In the genomic region with DNA sequence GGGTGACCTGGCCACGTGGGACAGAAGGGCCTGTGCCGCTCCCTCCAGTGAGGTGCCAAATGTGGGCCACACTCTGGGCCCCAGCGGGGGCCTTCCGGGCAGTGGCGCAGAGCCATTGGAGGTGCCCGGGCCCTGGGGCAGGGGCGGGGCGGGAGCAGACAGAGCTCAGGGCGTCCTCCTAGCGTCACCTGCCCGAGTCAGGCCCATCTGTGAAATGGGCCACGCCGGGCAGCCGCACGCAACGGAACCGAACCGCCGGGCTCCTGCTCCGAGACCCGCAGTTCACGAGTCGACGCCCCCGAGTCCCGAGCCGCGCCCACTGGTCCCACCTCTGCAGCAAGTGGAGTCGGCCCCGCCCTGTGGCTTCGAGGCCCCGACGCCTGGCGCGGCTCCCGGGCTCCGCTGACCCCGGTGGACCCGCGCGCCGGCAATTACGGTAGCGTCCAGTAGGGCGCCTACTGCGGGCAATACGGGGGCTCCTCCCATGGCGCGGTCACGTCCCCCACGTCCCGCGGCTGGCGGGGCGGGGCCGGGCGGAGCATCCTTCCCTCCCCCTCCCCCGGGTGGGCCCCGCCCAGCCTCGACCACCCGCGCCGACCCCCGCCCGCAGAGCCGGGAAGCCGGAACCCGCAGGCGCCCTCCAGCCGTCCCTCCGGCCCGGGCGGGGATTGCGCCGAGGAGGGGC, we compare ENCODE assay signal across 8 cellular contexts. TPM values are rescaled to one million over a fixed set of nuclear protein-coding genes. Genes with fewer than 3 reads are reported as not detected.
DNase-seq lines count a peak whose midpoint lies in the region; ATAC-seq lines count a peak whose summit lies in the region.

No MANE protein-coding gene starts in this region.

- H3K4me1 Mint-ChIP-seq in activated CD8-positive, alpha-beta T cell treated with anti-CD3 and anti-CD28 coated beads, Interleukin-2, amount 10 ng/mL, durations not matched to agents 7 days and 5 days (ENCODE audit: low read depth), result peaks cover 37% of the 10 kb centered on the region

- H4K8ac ChIP-seq in mesendoderm (ENCODE audit: low read depth, low read length), result no peak overlapping the region

- no peaks in the 10 kb centered on the region for H3K79me1 ChIP-seq in mesendoderm (ENCODE audit: low read length)

- peak overlapping the region; percentile 95 for H3K4me3 Mint-ChIP-seq in activated CD8-positive, alpha-beta T cell treated with anti-CD3 and anti-CD28 coated beads, Interleukin-2, amount 10 ng/mL, durations not matched to agents 7 days and 5 days

- H4K5ac ChIP-seq in mesendoderm (ENCODE audit: low read length), result no peak overlapping the region

- peak overlapping the region; percentile 95 to 100 (median 99) for H3K4me2 ChIP-seq in BLaER1 treated with 17β-estradiol and CSF1 and Interleukin-3, amounts not matched to agents 10 nM and 100 nM
- peak overlapping the region; percentile 52 for H3K4me2 ChIP-seq in mesendoderm (ENCODE audit: low read length)

- H2BK5ac ChIP-seq in mesendoderm (ENCODE audit: low read length), result no peak overlapping the region

- H3K4me1 ChIP-seq in BLaER1 treated with 17β-estradiol and CSF1 and Interleukin-3, amounts not matched to agents 10 nM and 100 nM, result peaks cover 59 to 89% (median 81%) of the 10 kb centered on the region in 10 experiments
- H3K4me1 ChIP-seq in mesendoderm (ENCODE audit: control insufficient read depth, low read depth, low read length) (no peaks in the 10 kb centered on the region), subcutaneous abdominal adipose tissue (ENCODE audit: control insufficient read depth in 5 of 5, insufficient read depth in 5 of 5, low read length in 5 of 5) (peaks cover 0 to 53% (median 35%) of the 10 kb centered on the region in 5 donors)

- H2AK5ac ChIP-seq in mesendoderm (ENCODE audit: low read length), result no peak overlapping the region

- H3K27ac Mint-ChIP-seq in activated CD8-positive, alpha-beta T cell treated with anti-CD3 and anti-CD28 coated beads, Interleukin-2, amount 10 ng/mL, durations not matched to agents 7 days and 5 days, result peak overlapping the region; percentile 92

- H3K27me3 ChIP-seq in BLaER1 treated with 17β-estradiol and CSF1 and Interleukin-3, amounts not matched to agents 10 nM and 100 nM, result peaks cover 0 to 21% (median 0%) of the 10 kb centered on the region in 11 experiments; a peak in 8 of 22 replicates
- H3K27me3 ChIP-seq in mesendoderm (ENCODE audit: insufficient read depth, low read length, poor library complexity) (peaks cover 3% of the 10 kb centered on the region), subcutaneous abdominal adipose tissue (ENCODE audit: control insufficient read depth in 5 of 5, insufficient read depth in 4 of 5, low read length in 5 of 5) (peaks cover 0 to 20% (median 6%) of the 10 kb centered on the region in 5 donors)

- H3K9me3 ChIP-seq in BLaER1 treated with 17β-estradiol and CSF1 and Interleukin-3, amounts not matched to agents 10 nM and 100 nM (replicated peaks in 1 of 11), result no peaks in the 10 kb centered on the region
- H3K9me3 ChIP-seq in subcutaneous abdominal adipose tissue (ENCODE audit: control insufficient read depth in 5 of 5, low read length in 5 of 5), result no peaks in the 10 kb centered on the region

- no peak overlapping the region for H3K23ac ChIP-seq in mesendoderm (ENCODE audit: low read length)

- H3K36me3 ChIP-seq in BLaER1 treated with 17β-estradiol and CSF1 and Interleukin-3, amounts not matched to agents 10 nM and 100 nM, result peaks cover 0 to 47% (median 2%) of the 10 kb centered on the region in 11 experiments; a peak in 14 of 22 replicates
- no peaks in the 10 kb centered on the region for H3K36me3 ChIP-seq in mesendoderm (ENCODE audit: control insufficient read depth, insufficient read depth, low read length)
- no peaks in the 10 kb centered on the region for H3K36me3 ChIP-seq in subcutaneous abdominal adipose tissue (ENCODE audit: control insufficient read depth in 5 of 5, insufficient read depth in 5 of 5, low read length in 5 of 5)

- H3K4ac ChIP-seq in mesendoderm (ENCODE audit: low read depth, low read length), result no peak overlapping the region

- H2BK15ac ChIP-seq in mesendoderm (replicated peaks; ENCODE audit: low read depth), result no peak overlapping the region

- POLR2A ChIA-PET in activated CD8-positive, alpha-beta T cell treated with anti-CD3 and anti-CD28 coated beads, Interleukin-2, amount 10 ng/mL, durations not matched to agents 7 days and 5 days (lab: Charles Lee), result interaction anchor here (0.5 to 0.7 kb wide), 3 partner anchors 19 to 30 kb away, joined by 3 to 4 read pairs (median 3); no protein-coding TSS in a partner anchor

- DNase-seq in Kasumi-1 (lab: John Stamatoyannopoulos, UW) (peak; percentile 57 to 62), epidermal melanocyte (ENCODE audit: insufficient read length, low spot score) (peak; percentile 92), mesendoderm (peak; percentile 77), KG1 (lab: John Stamatoyannopoulos, UW) (no peak)
- peak; percentile 85 for DNase-seq in activated CD8-positive, alpha-beta T cell treated with anti-CD3 and anti-CD28 coated beads, Interleukin-2, amount 10 ng/mL, durations not matched to agents 7 days and 5 days

- WGBS in mesendoderm (ENCODE audit: extremely low coverage, insufficient coverage, low lambda C conversion rate), result no CpG with 5 or more reads among the region's 75 CpGs

- no peaks in the 10 kb centered on the region for H3K27me3 Mint-ChIP-seq in activated CD8-positive, alpha-beta T cell treated with anti-CD3 and anti-CD28 coated beads, Interleukin-2, amount 10 ng/mL, durations not matched to agents 7 days and 5 days (ENCODE audit: low read depth)

- H3K9me3 Mint-ChIP-seq in activated CD8-positive, alpha-beta T cell treated with anti-CD3 and anti-CD28 coated beads, Interleukin-2, amount 10 ng/mL, durations not matched to agents 7 days and 5 days (ENCODE audit: insufficient read depth), result no peaks in the 10 kb centered on the region

- peak overlapping the region; percentile 84 to 99 (median 95) for H3K27ac ChIP-seq in BLaER1 treated with 17β-estradiol and CSF1 and Interleukin-3, amounts not matched to agents 10 nM and 100 nM
- H3K27ac ChIP-seq in mesendoderm (ENCODE audit: low read depth, low read length) (no peak overlapping the region), subcutaneous abdominal adipose tissue (ENCODE audit: low read depth, low read length) (peak overlapping the region; percentile 70)

- CTCF ChIA-PET in activated CD8-positive, alpha-beta T cell treated with anti-CD3 and anti-CD28 coated beads, Interleukin-2, amount 10 ng/mL, durations not matched to agents 7 days and 5 days (lab: Charles Lee), result interaction anchor here (1.5 to 1.9 kb wide), 3 partner anchors 11 to 91 kb away, joined by 5 to 7 read pairs (median 7); no protein-coding TSS in a partner anchor

- peak; percentile 39 for ATAC-seq in GM19455 (IDR thresholded peaks at IDR 0.05; ENCODE audit: unreplicated experiment)
- peak; percentile 45 for ATAC-seq in activated CD8-positive, alpha-beta T cell treated with anti-CD3 and anti-CD28 coated beads, Interleukin-2, amount 10 ng/mL, durations not matched to agents 7 days and 5 days

- H2BK120ac ChIP-seq in mesendoderm (ENCODE audit: low read depth, low read length), result no peak overlapping the region

- H3K79me2 ChIP-seq in mesendoderm (ENCODE audit: control insufficient read depth, insufficient read depth, low read length), result no peaks in the 10 kb centered on the region

- peak overlapping the region; percentile 85 to 96 (median 90) for H3K9ac ChIP-seq in BLaER1 treated with 17β-estradiol and CSF1 and Interleukin-3, amounts not matched to agents 10 nM and 100 nM
- peak overlapping the region; percentile 76 for H3K9ac ChIP-seq in mesendoderm (ENCODE audit: low read length)
- H3K9ac ChIP-seq in subcutaneous abdominal adipose tissue (ENCODE audit: low read length in 5 of 5), result peak overlapping the region in 4 of 5 donors; percentile 43 to 79 (median 76)

- peak overlapping the region; percentile 91 for H3K56ac ChIP-seq in mesendoderm (ENCODE audit: low read length)

- H3K36me3 Mint-ChIP-seq in activated CD8-positive, alpha-beta T cell treated with anti-CD3 and anti-CD28 coated beads, Interleukin-2, amount 10 ng/mL, durations not matched to agents 7 days and 5 days (ENCODE audit: low read depth), result peaks cover 20% of the 10 kb centered on the region

- H4K20me1 ChIP-seq in BLaER1 treated with 17β-estradiol and CSF1 and Interleukin-3, amounts not matched to agents 10 nM and 100 nM, result peaks cover 34 to 69% (median 65%) of the 10 kb centered on the region in 11 experiments

- peak overlapping the region; percentile 89 for H3K18ac ChIP-seq in mesendoderm (ENCODE audit: low read length)

- H3K4me3 ChIP-seq in BLaER1 treated with 17β-estradiol and CSF1 and Interleukin-3, amounts not matched to agents 10 nM and 100 nM, result peak overlapping the region; percentile 71 to 100 (median 96)
- H3K4me3 ChIP-seq in mesendoderm (ENCODE audit: low read length) (no peak overlapping the region), subcutaneous abdominal adipose tissue (ENCODE audit: low read depth in 1 of 5, low read length in 5 of 5) (peak overlapping the region in 4 of 5 donors; percentile 44 to 73 (median 71))

RNA-seq across cellular contexts. Expression of a gene that starts 1.9 kb away (rescaled TPM):
- total RNA-seq in activated CD8-positive, alpha-beta T cell treated with anti-CD3 and anti-CD28 coated beads, Interleukin-2, amount 10 ng/mL, durations not matched to agents 7 days and 5 days, result 100 to 1,000 TPM; 257 to 264 TPM
- 1.9 TPM for polyA plus RNA-seq in mesendoderm (2013, experiment 1 of 2)
- polyA plus RNA-seq in mesendoderm (2013, experiment 2 of 2), result 1.6 TPM

RNA-seq across cellular contexts. Expression of a gene that starts 18.1 kb away (rescaled TPM):
- total RNA-seq in activated CD8-positive, alpha-beta T cell treated with anti-CD3 and anti-CD28 coated beads, Interleukin-2, amount 10 ng/mL, durations not matched to agents 7 days and 5 days, result 10 to 100 TPM; 78.3 to 84.7 TPM
- polyA plus RNA-seq in mesendoderm (2013, experiment 1 of 2), result 6.8 TPM
- 7.4 TPM for polyA plus RNA-seq in mesendoderm (2013, experiment 2 of 2)

RNA-seq across cellular contexts. Expression of a gene that starts 42.7 kb away (rescaled TPM):
- 100 to 1,000 TPM in 1 of 2 experiments, 10 to 100 TPM in 1; 99.5 to 111 TPM for total RNA-seq in activated CD8-positive, alpha-beta T cell treated with anti-CD3 and anti-CD28 coated beads, Interleukin-2, amount 10 ng/mL, durations not matched to agents 7 days and 5 days
- 76.4 TPM for polyA plus RNA-seq in mesendoderm (2013, experiment 1 of 2)
- polyA plus RNA-seq in mesendoderm (2013, experiment 2 of 2), result 75.9 TPM
